In the genomic region with DNA sequence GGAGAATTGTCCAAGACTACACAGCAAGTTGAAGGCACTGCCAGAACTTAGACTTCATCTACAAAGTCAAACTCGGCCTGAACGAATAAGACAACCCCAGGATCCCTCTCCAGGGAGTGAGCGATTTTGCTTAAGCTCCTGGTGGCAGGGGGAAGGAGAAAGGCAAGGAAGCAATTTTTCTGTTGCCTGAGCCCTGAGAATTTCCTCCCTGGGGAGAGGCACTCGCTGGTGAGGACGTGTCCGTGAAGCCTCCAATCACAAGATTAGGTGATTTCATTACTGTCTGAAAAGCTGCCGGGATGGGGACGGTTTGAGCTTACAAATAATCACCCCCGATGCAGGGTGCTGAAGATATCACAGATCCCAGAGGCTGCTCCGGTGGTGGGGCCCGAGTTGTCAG, we compare ENCODE assay signal across 31 cellular contexts. TPM values are rescaled to one million over a fixed set of nuclear protein-coding genes. Genes with fewer than 3 reads are reported as not detected.
"Had no signal": no experiment of that assay in that cellular context is flagged by ENCODE, and none has a peak within 500 bp of the region (broad histone marks: within the 10 kb centered on the region; RNA-seq: fewer than 3 reads in every experiment).

No MANE protein-coding gene starts in this region.

- DNase-seq: activated CD4-positive, alpha-beta memory T cell treated with anti-CD3 and anti-CD28 coated beads, Interleukin-2, amount 10 ng/mL, durations not matched to agents 7 days and 5 days; activated CD4-positive, alpha-beta T cell treated with anti-CD3 and anti-CD28 coated beads for 4 hours; activated CD4-positive, alpha-beta T cell treated with anti-CD3 and anti-CD28 coated beads, Interleukin-2, amount 10 ng/mL, durations not matched to agents 7 days and 5 days; activated CD4-positive, alpha-beta T cell treated with anti-CD3 and anti-CD28 coated beads, Interleukin-2, amount 50 U/mL, for 4 hours; activated CD4-positive, CD25-positive, alpha-beta regulatory T cell; activated CD4-positive, CD25-positive, alpha-beta regulatory T cell treated with anti-CD3 and anti-CD28 coated beads, Interleukin-2, amount 50 U/mL, for 72 hours; activated CD8-positive, alpha-beta memory T cell treated with anti-CD3 and anti-CD28 coated beads, Interleukin-2, amount 50 U/mL, for 48 hours; activated gamma-delta T cell; activated naive CD4-positive, alpha-beta T cell; activated naive CD4-positive, alpha-beta T cell treated with anti-CD3 and anti-CD28 coated beads, Interleukin-2, amount 10 ng/mL, durations not matched to agents 7 days and 5 days; activated naive CD8-positive, alpha-beta T cell treated with anti-CD3 and anti-CD28 coated beads, Interleukin-2, amount 10 ng/mL, durations not matched to agents 7 days and 5 days; activated T-cell treated with anti-CD3 and anti-CD28 coated beads for 4 hours; activated T-cell treated with anti-CD3 and anti-CD28 coated beads, Interleukin-2, amount 50 U/mL, for 24 hours; activated T-cell treated with anti-CD3 and anti-CD28 coated beads, Interleukin-2, amount 50 U/mL, for 72 hours; central memory CD4-positive, alpha-beta T cell; cerebellar nuclear complex; dorsolateral prefrontal cortex; effector memory CD4-positive, alpha-beta T cell; endodermal cell; foreskin fibroblast; gastrocnemius medialis; glutamatergic neuron; heart right ventricle; T-helper 2 cell had no signal

- H3K36me3 ChIP-seq: ascending aorta, breast epithelium, cardiac muscle cell, gastrocnemius medialis, heart right ventricle had no signal

- ATAC-seq: activated naive CD4-positive, alpha-beta T cell treated with anti-CD3 and anti-CD28 coated beads, Interleukin-2, amount 50 U/mL, for 72 hours; activated T-cell treated with anti-CD3 and anti-CD28 coated beads, Interleukin-2, amount 50 U/mL, for 72 hours; esophagus mucosa; gastrocnemius medialis; heart right ventricle had no signal

- H3K4me1 ChIP-seq: ascending aorta, breast epithelium, gastrocnemius medialis, heart right ventricle had no signal

- H3K27me3 ChIP-seq: ascending aorta, cardiac muscle cell had no signal

- H3K9me3 ChIP-seq: gastrocnemius medialis had no signal

- H3K27ac ChIP-seq: ascending aorta, breast epithelium, cardiac muscle cell, coronary artery, dorsolateral prefrontal cortex, gastrocnemius medialis, heart right ventricle had no signal

- H3K4me3 ChIP-seq: ascending aorta, breast epithelium, cardiac muscle cell, coronary artery, dorsolateral prefrontal cortex, gastrocnemius medialis, heart right ventricle had no signal

RNA-seq across cellular contexts. Expression of gene TINCR, which starts 45.6 kb away (rescaled TPM):
- total RNA-seq: ascending aorta, epithelial cell of proximal tubule had no signal
